ENCODE assay signal across 1 cellular context in genomic region chr19:5904302-5905071, GRCh38.
TF ChIP-seq lines count a peak whose summit lies in the region.

Gene VMAC, plus strand, starts transcription at chr19:5904872. Its CDS starts 19 bp downstream, at chr19:5904891.

TF ChIP-seq in GM12878, 131 proteins besides CTCF, POLR2A, EP300 and RAD21 (continued from another document):
- TF ChIP-seq ASH2L (IDR thresholded peaks at IDR 0.05; ENCODE audit: borderline replicate concordance, low read depth), result no peak
- peak; percentile 60; the same call in 1 of the 2 replicates for TF ChIP-seq GATAD2B (conservative IDR thresholded peaks at IDR 0.05; ENCODE audit: low read depth)
- no peak for TF ChIP-seq RBBP5 (conservative IDR thresholded peaks at IDR 0.05)
- TF ChIP-seq RB1 (IDR thresholded peaks at IDR 0.05; ENCODE audit: borderline replicate concordance), result peak; percentile 71; the same call in 1 of the 2 replicates
- no peak for TF ChIP-seq GABPA (IDR thresholded peaks at IDR 0.05; ENCODE audit: low read depth)
- peak; percentile 30 for TF ChIP-seq RELA (IDR thresholded peaks at IDR 0.05; ENCODE audit: borderline replicate concordance, partially characterized antibody)
- TF ChIP-seq BACH1 (IDR thresholded peaks at IDR 0.05; ENCODE audit: borderline replicate concordance), result peak; percentile 76; the same call in 1 of the 2 replicates
- TF ChIP-seq SRF (IDR thresholded peaks at IDR 0.05; ENCODE audit: low read depth in 2 of 2, low read length in 2 of 2), result peak; percentile 16 to 32; a peak in 2 of 4 replicates
- TF ChIP-seq HDGF (IDR thresholded peaks at IDR 0.05), result peak; percentile 99
- TF ChIP-seq YBX1 (IDR thresholded peaks at IDR 0.05), result no peak
- TF ChIP-seq BCL11A (IDR thresholded peaks at IDR 0.05; ENCODE audit: low read depth, low read length), result no peak
- TF ChIP-seq HDAC6 (IDR thresholded peaks at IDR 0.05; ENCODE audit: unreplicated experiment), result no peak
- TF ChIP-seq CEBPZ (IDR thresholded peaks at IDR 0.05; ENCODE audit: low read depth, low read length), result no peak
- peak; percentile 98 for TF ChIP-seq NKRF (conservative IDR thresholded peaks at IDR 0.05)
- no peak for TF ChIP-seq TARDBP (IDR thresholded peaks at IDR 0.05; ENCODE audit: borderline replicate concordance)
- TF ChIP-seq RUNX3 (IDR thresholded peaks at IDR 0.05; ENCODE audit: low read length), result peak; percentile 2; the same call in 1 of the 2 replicates
- TF ChIP-seq RAD51 (IDR thresholded peaks at IDR 0.05), result no peak
- peak; percentile 71; the same call in 1 of the 2 replicates for TF ChIP-seq CHD2 (IDR thresholded peaks at IDR 0.05; ENCODE audit: borderline replicate concordance, low read depth, low read length)
- TF ChIP-seq BCL3 (IDR thresholded peaks at IDR 0.05; ENCODE audit: borderline replicate concordance, insufficient read depth, low read depth, low read length, poor library complexity, severe bottlenecking), result no peak
- no peak for TF ChIP-seq KAT2A (conservative IDR thresholded peaks at IDR 0.05; ENCODE audit: control insufficient read depth, low read depth, low read length)
- TF ChIP-seq RFX5 (IDR thresholded peaks at IDR 0.05; ENCODE audit: low read depth, low read length), result peak; percentile 58; the same call in 1 of the 2 replicates
- TF ChIP-seq SMARCA5 (IDR thresholded peaks at IDR 0.05), result 0 out of 2 replicates have a peak, but pooled peaks have one; percentile 15
- no peak for TF ChIP-seq FOXM1 (IDR thresholded peaks at IDR 0.05; ENCODE audit: low read depth, low read length)
- TF ChIP-seq TAF1 (IDR thresholded peaks at IDR 0.05; ENCODE audit: borderline replicate concordance, low read depth, low read length), result peak; percentile 63; the same call in 1 of the 2 replicates
- peak; percentile 76 for TF ChIP-seq TCF3 (IDR thresholded peaks at IDR 0.05; ENCODE audit: borderline replicate concordance, insufficient read depth, low read depth, low read length)
- TF ChIP-seq MTA2 (IDR thresholded peaks at IDR 0.05; ENCODE audit: low read depth), result no peak
